Comparison of ENCODE assay signal across 20 cellular contexts in genomic region chr22:38524434-38524833, GRCh38.
"Had no signal": no experiment of that assay in that cellular context is flagged by ENCODE, and none has a peak within 500 bp of the region (broad histone marks: within the 10 kb centered on the region; RNA-seq: fewer than 3 reads in every experiment).

No MANE protein-coding gene starts in this region.

- H3K9me3 Mint-ChIP-seq: activated CD4-positive, alpha-beta memory T cell treated with anti-CD3 and anti-CD28 coated beads, Interleukin-2, amount 10 ng/mL, durations not matched to agents 7 days and 5 days; naive B cell; neural crest cell; stimulated activated effector memory CD8-positive, alpha-beta T cell treated with anti-CD3 and anti-CD28 coated beads, Interleukin-12 subunit alpha, Interleukin-12 subunit beta, amount 100 ng/mL, for 72 hours; type B pancreatic cell had no signal

- DNase-seq: activated CD4-positive, alpha-beta memory T cell treated with anti-CD3 and anti-CD28 coated beads, Interleukin-2, amount 10 ng/mL, durations not matched to agents 7 days and 5 days; activated CD4-positive, alpha-beta T cell treated with anti-CD3 and anti-CD28 coated beads for 36 hours; activated CD8-positive, alpha-beta memory T cell treated with anti-CD3 and anti-CD28 coated beads, Interleukin-2, amount 10 ng/mL, durations not matched to agents 7 days and 5 days; activated naive CD4-positive, alpha-beta T cell; body of pancreas; dorsolateral prefrontal cortex; foreskin fibroblast; left cardiac atrium; mesenchymal stem cell; mucosa of descending colon; naive B cell; right lobe of liver; small intestine; stimulated activated CD4-positive, alpha-beta T cell treated with anti-CD3 and anti-CD28 coated beads, Interleukin-15, amount 100 ng/mL, for 24 hours; stimulated activated CD4-positive, alpha-beta T cell treated with anti-CD3 and anti-CD28 coated beads, Interleukin-2, amount 100 ng/mL, for 48 hours; T1000; testis had no signal

- H3K27ac Mint-ChIP-seq: activated CD4-positive, alpha-beta memory T cell treated with anti-CD3 and anti-CD28 coated beads, Interleukin-2, amount 10 ng/mL, durations not matched to agents 7 days and 5 days; activated CD4-positive, alpha-beta T cell treated with anti-CD3 and anti-CD28 coated beads for 36 hours; activated CD8-positive, alpha-beta memory T cell treated with anti-CD3 and anti-CD28 coated beads, Interleukin-2, amount 10 ng/mL, durations not matched to agents 7 days and 5 days; stimulated activated effector memory CD8-positive, alpha-beta T cell treated with anti-CD3 and anti-CD28 coated beads, Interleukin-12 subunit alpha, Interleukin-12 subunit beta, amount 100 ng/mL, for 72 hours; type B pancreatic cell had no signal

- ATAC-seq: activated CD4-positive, alpha-beta T cell treated with anti-CD3 and anti-CD28 coated beads for 36 hours; activated CD8-positive, alpha-beta memory T cell treated with anti-CD3 and anti-CD28 coated beads, Interleukin-2, amount 10 ng/mL, durations not matched to agents 7 days and 5 days; body of pancreas; left cardiac atrium; mucosa of descending colon; right lobe of liver; stimulated activated effector memory CD8-positive, alpha-beta T cell treated with anti-CD3 and anti-CD28 coated beads, Interleukin-12 subunit alpha, Interleukin-12 subunit beta, amount 100 ng/mL, for 72 hours had no signal

- H3K36me3 Mint-ChIP-seq: naive B cell; stimulated activated effector memory CD8-positive, alpha-beta T cell treated with anti-CD3 and anti-CD28 coated beads, Interleukin-12 subunit alpha, Interleukin-12 subunit beta, amount 100 ng/mL, for 72 hours; type B pancreatic cell had no signal
